ENCODE assay signal across 8 cellular contexts in genomic region chr1:150979007-150979722, GRCh38. TPM values are rescaled to one million over a fixed set of nuclear protein-coding genes. Genes with fewer than 3 reads are reported as not detected.
DNase-seq lines count a peak whose midpoint lies in the region; ATAC-seq and TF ChIP-seq lines count a peak whose summit lies in the region.

No MANE protein-coding gene starts in this region.

- no peak overlapping the region for H3K4me3 Mint-ChIP-seq in neural progenitor cell
- H3K4me3 Mint-ChIP-seq in stimulated activated naive CD8-positive, alpha-beta T cell treated with anti-CD3 and anti-CD28 coated beads, Interleukin-15, Interleukin-2, amounts not matched to agents 100 ng/mL and 50 ng/mL, for 24 hours: peak overlapping the region; percentile 45

- peaks cover 11% of the 10 kb centered on the region for H3K27me3 ChIP-seq in neural progenitor cell

- H3K4me3 ChIP-seq in fibroblast of pulmonary artery (replicated peaks; ENCODE audit: low read depth, low read length) (no peak overlapping the region), neural progenitor cell (no peak overlapping the region)

- peaks cover 5% of the 10 kb centered on the region for H3K27me3 Mint-ChIP-seq in neural progenitor cell (ENCODE audit: insufficient read depth, low read depth)
- H3K27me3 Mint-ChIP-seq in stimulated activated naive CD8-positive, alpha-beta T cell treated with anti-CD3 and anti-CD28 coated beads, Interleukin-15, Interleukin-2, amounts not matched to agents 100 ng/mL and 50 ng/mL, for 24 hours: no peaks in the 10 kb centered on the region

- no peak overlapping the region for H3K4me2 ChIP-seq in neural progenitor cell

- H3F3A ChIP-seq in neural progenitor cell (ENCODE audit: low read depth): peaks cover 38% of the 10 kb centered on the region

- H3K79me2 ChIP-seq in neural progenitor cell (ENCODE audit: low read depth): peaks cover 15% of the 10 kb centered on the region

- peak overlapping the region; percentile 72 for H3K27ac Mint-ChIP-seq in neural progenitor cell
- peak overlapping the region; percentile 70 for H3K27ac Mint-ChIP-seq in stimulated activated naive CD8-positive, alpha-beta T cell treated with anti-CD3 and anti-CD28 coated beads, Interleukin-15, Interleukin-2, amounts not matched to agents 100 ng/mL and 50 ng/mL, for 24 hours

- no peaks in the 10 kb centered on the region for H3K36me3 ChIP-seq in neural progenitor cell

- H3K9me3 ChIP-seq in neural progenitor cell (ENCODE audit: low read depth): no peaks in the 10 kb centered on the region

- no peaks in the 10 kb centered on the region for H3K36me3 Mint-ChIP-seq in neural progenitor cell
- no peaks in the 10 kb centered on the region for H3K36me3 Mint-ChIP-seq in stimulated activated naive CD8-positive, alpha-beta T cell treated with anti-CD3 and anti-CD28 coated beads, Interleukin-15, Interleukin-2, amounts not matched to agents 100 ng/mL and 50 ng/mL, for 24 hours (ENCODE audit: low read depth)

- no peaks in the 10 kb centered on the region for H4K20me1 ChIP-seq in neural progenitor cell (ENCODE audit: low read depth)

- no peaks in the 10 kb centered on the region for H3K9me3 Mint-ChIP-seq in neural progenitor cell
- no peaks in the 10 kb centered on the region for H3K9me3 Mint-ChIP-seq in stimulated activated naive CD8-positive, alpha-beta T cell treated with anti-CD3 and anti-CD28 coated beads, Interleukin-15, Interleukin-2, amounts not matched to agents 100 ng/mL and 50 ng/mL, for 24 hours

- no peak overlapping the region for H3K9ac ChIP-seq in neural progenitor cell

- DNase-seq in ACHN (peak; percentile 94), Kasumi-1 (lab: John Stamatoyannopoulos, UW) (peak; percentile 88 to 94), RPMI8226 (peak; percentile 95), activated T-helper 1 cell treated with Interleukin-2 at 50 U/mL for 16 hours (ENCODE audit: low read depth) (peak; percentile 78), fibroblast of pulmonary artery (ENCODE audit: low read depth) (peak; percentile 92), neural progenitor cell (ENCODE audit: low spot score) (peak; percentile 94)

- in situ Hi-C loops in ACHN (cut with HindIII; ENCODE audit: low pct_ligation_motif_present, low pct_unique_long_range_greater_than_20kb, low sequenced_read_pairs): no loop called here

- ATAC-seq in GM18909 (IDR thresholded peaks at IDR 0.05; ENCODE audit: poor library complexity, unreplicated experiment): peak; percentile 42

- H3K27ac ChIP-seq in neural progenitor cell: no peak overlapping the region

- H3K4me1 Mint-ChIP-seq in neural progenitor cell: peaks cover 30% of the 10 kb centered on the region
- peaks cover 39% of the 10 kb centered on the region for H3K4me1 Mint-ChIP-seq in stimulated activated naive CD8-positive, alpha-beta T cell treated with anti-CD3 and anti-CD28 coated beads, Interleukin-15, Interleukin-2, amounts not matched to agents 100 ng/mL and 50 ng/mL, for 24 hours (ENCODE audit: low read depth)

- H3K4me1 ChIP-seq in neural progenitor cell: peaks cover 29% of the 10 kb centered on the region

- H2AFZ ChIP-seq in neural progenitor cell (replicated peaks): peak overlapping the region; percentile 91

- no peak for TF ChIP-seq CTCF in fibroblast of pulmonary artery (IDR thresholded peaks at IDR 0.05; ENCODE audit: low read length, missing control alignments)
- peak; percentile 100 for TF ChIP-seq CTCF in neural progenitor cell (IDR thresholded peaks at IDR 0.05)

RNA-seq across cellular contexts. Expression of gene ANXA9, which starts 2.9 kb away (rescaled TPM):
- total RNA-seq in neural progenitor cell (ENCODE audit: low replicate concordance): 0.77 TPM in 1 of 2 replicates, not detected in the other

RNA-seq across cellular contexts. Expression of gene CERS2, which starts 4.5 kb away (rescaled TPM):
- 104 and 122 TPM in 2 replicates for total RNA-seq in neural progenitor cell (ENCODE audit: low replicate concordance)

RNA-seq across cellular contexts. Expression of gene MINDY1, which starts 27.5 kb away (rescaled TPM):
- total RNA-seq in neural progenitor cell (ENCODE audit: low replicate concordance): 8.5 and 15.8 TPM in 2 replicates

RNA-seq across cellular contexts. Expression of gene PRUNE1, which starts 29.1 kb away (rescaled TPM):
- total RNA-seq in neural progenitor cell (ENCODE audit: low replicate concordance): 27.0 and 33.0 TPM in 2 replicates

RNA-seq across cellular contexts. Expression of gene SETDB1, which starts 53.0 kb away (rescaled TPM):
- 63.4 and 79.5 TPM in 2 replicates for total RNA-seq in neural progenitor cell (ENCODE audit: low replicate concordance)
